ENCODE assay signal across 1 cellular context in genomic region chr17:19361975-19362292, GRCh38.
A peak's percentile ranks its signal among the peaks of the same experiment; 100 is the strongest.
TF ChIP-seq lines count a peak whose summit lies in the region.

No MANE protein-coding gene starts in this region.

TF ChIP-seq in HEK293, 187 proteins besides CTCF, POLR2A, EP300 and RAD21 (continued from another document):
- no peak for TF ChIP-seq WT1 (tag by site-specific recombination; IDR thresholded peaks at IDR 0.05)
- no peak for TF ChIP-seq ZNF658 (tag by site-specific recombination; IDR thresholded peaks at IDR 0.05)
- no peak for TF ChIP-seq MZF1 (tag by site-specific recombination; IDR thresholded peaks at IDR 0.05; ENCODE audit: borderline replicate concordance)
- TF ChIP-seq, protein P1, sequence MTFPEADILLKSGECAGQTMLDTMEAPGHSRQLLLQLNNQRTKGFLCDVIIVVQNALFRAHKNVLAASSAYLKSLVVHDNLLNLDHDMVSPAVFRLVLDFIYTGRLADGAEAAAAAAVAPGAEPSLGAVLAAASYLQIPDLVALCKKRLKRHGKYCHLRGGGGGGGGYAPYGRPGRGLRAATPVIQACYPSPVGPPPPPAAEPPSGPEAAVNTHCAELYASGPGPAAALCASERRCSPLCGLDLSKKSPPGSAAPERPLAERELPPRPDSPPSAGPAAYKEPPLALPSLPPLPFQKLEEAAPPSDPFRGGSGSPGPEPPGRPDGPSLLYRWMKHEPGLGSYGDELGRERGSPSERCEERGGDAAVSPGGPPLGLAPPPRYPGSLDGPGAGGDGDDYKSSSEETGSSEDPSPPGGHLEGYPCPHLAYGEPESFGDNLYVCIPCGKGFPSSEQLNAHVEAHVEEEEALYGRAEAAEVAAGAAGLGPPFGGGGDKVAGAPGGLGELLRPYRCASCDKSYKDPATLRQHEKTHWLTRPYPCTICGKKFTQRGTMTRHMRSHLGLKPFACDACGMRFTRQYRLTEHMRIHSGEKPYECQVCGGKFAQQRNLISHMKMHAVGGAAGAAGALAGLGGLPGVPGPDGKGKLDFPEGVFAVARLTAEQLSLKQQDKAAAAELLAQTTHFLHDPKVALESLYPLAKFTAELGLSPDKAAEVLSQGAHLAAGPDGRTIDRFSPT (tag by site-specific recombination; IDR thresholded peaks at IDR 0.05) = peak; percentile 69; the same call in 1 of the 2 replicates
- no peak for TF ChIP-seq ZNF169 (tag by site-specific recombination; IDR thresholded peaks at IDR 0.05)
- TF ChIP-seq, protein P2, sequence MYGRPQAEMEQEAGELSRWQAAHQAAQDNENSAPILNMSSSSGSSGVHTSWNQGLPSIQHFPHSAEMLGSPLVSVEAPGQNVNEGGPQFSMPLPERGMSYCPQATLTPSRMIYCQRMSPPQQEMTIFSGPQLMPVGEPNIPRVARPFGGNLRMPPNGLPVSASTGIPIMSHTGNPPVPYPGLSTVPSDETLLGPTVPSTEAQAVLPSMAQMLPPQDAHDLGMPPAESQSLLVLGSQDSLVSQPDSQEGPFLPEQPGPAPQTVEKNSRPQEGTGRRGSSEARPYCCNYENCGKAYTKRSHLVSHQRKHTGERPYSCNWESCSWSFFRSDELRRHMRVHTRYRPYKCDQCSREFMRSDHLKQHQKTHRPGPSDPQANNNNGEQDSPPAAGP (tag by site-specific recombination; IDR thresholded peaks at IDR 0.05) = no peak
- no peak for TF ChIP-seq ZNF501 (tag by site-specific recombination; IDR thresholded peaks at IDR 0.05)
- TF ChIP-seq ZBTB26 (tag by site-specific recombination; optimal IDR thresholded peaks at IDR 0.05) = no peak
- no peak for TF ChIP-seq ZNF776 (tag by site-specific recombination; IDR thresholded peaks at IDR 0.05; ENCODE audit: borderline replicate concordance)
- TF ChIP-seq ZNF623 (tag by site-specific recombination; IDR thresholded peaks at IDR 0.05) = no peak
- TF ChIP-seq PRDM6 (tag by site-specific recombination; IDR thresholded peaks at IDR 0.05) = no peak
- TF ChIP-seq ZNF571 (tag by site-specific recombination; IDR thresholded peaks at IDR 0.05) = no peak
- TF ChIP-seq ZNF792 (tag by site-specific recombination; IDR thresholded peaks at IDR 0.05) = no peak
- TF ChIP-seq ZNF664 (tag by site-specific recombination; IDR thresholded peaks at IDR 0.05) = no peak
- no peak for TF ChIP-seq ZSCAN30 (tag by site-specific recombination; IDR thresholded peaks at IDR 0.05)
- no peak for TF ChIP-seq ZNF701 (tag by site-specific recombination; IDR thresholded peaks at IDR 0.05)
- TF ChIP-seq ZNF433 (tag by site-specific recombination; IDR thresholded peaks at IDR 0.05; ENCODE audit: low read depth) = no peak
- TF ChIP-seq ZNF366 (tag by site-specific recombination; conservative IDR thresholded peaks at IDR 0.05) = no peak
- TF ChIP-seq ZNF692 (tag by site-specific recombination; IDR thresholded peaks at IDR 0.05) = no peak
- TF ChIP-seq ZNF48 (tag by site-specific recombination; IDR thresholded peaks at IDR 0.05) = no peak
- TF ChIP-seq SALL2 (tag by site-specific recombination; IDR thresholded peaks at IDR 0.05; ENCODE audit: borderline replicate concordance) = no peak
- no peak for TF ChIP-seq GLI2 (tag by site-specific recombination; IDR thresholded peaks at IDR 0.05; ENCODE audit: borderline replicate concordance, low read depth)
- no peak for TF ChIP-seq ZNF223 (tag by site-specific recombination; IDR thresholded peaks at IDR 0.05)
TF ChIP-seq in HEK293: peak in this region for 4.
